ENCODE assay signal across 9 cellular contexts in the genomic region with DNA sequence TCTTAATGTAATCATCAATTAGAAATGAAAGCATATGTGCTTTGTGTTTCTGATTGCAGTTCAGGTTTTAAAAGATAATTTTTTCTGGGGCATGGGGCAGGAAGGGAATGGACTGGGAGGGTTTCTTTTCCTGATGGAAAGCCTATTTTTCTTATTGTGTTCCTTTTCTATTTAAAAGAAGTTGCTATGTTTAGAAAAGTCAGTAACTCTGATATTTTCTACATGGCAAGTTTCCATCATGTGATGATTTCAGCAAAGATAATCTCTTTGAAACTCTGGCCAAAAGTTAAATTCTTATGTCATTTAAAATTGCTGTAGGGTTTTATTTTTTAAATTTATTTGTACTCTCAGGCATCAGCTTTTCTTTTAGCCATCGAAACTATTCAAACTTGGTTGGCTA.
A peak's percentile ranks its signal among the peaks of the same experiment; 100 is the strongest.
DNase-seq lines count a peak whose midpoint lies in the region; ATAC-seq, FAIRE-seq and TF ChIP-seq lines count a peak whose summit lies in the region.
"Had no signal": no experiment of that assay in that cellular context is flagged by ENCODE, and none has a peak within 500 bp of the region (broad histone marks: within the 10 kb centered on the region; RNA-seq: fewer than 3 reads in every experiment).

No MANE protein-coding gene starts in this region.

- TF ChIP-seq EP300 in HepG2 (IDR thresholded peaks at IDR 0.05; ENCODE audit: low read depth in 2 of 2, low read length in 2 of 2) (no peak), HepG2 (CRISPR knock-in tag; IDR thresholded peaks at IDR 0.05; ENCODE audit: borderline replicate concordance) (no peak)

- H3K9ac ChIP-seq in liver (ENCODE audit: low read depth in 1 of 2, low read length in 2 of 2) (no peak overlapping the region), HepG2 (ENCODE audit: insufficient read depth, low read depth, low read length) (no peak overlapping the region), mucosa of stomach (ENCODE audit: low read length) (peak overlapping the region; percentile 47)

- POLR2A ChIA-PET in HepG2 (lab: Yijun Ruan, JAX) = no interaction called here

- peaks cover 0 to 34% (median 26%) of the 10 kb centered on the region in 4 donors for H3K36me3 ChIP-seq in liver (ENCODE audit: control insufficient read depth in 4 of 4, insufficient read depth in 3 of 4, low read depth in 1 of 4, low read length in 3 of 4)
- H3K36me3 ChIP-seq in HepG2 (replicated peaks in 1 of 2; ENCODE audit: control insufficient read depth in 1 of 2, insufficient read depth in 2 of 2, low read length in 2 of 2) = peaks cover 30 to 50% of the 10 kb centered on the region in 2 experiments
- H3K36me3 ChIP-seq in mucosa of stomach (ENCODE audit: control insufficient read depth, insufficient read depth, low read length) = no peaks in the 10 kb centered on the region
- H3K36me3 ChIP-seq in uterus = no peaks in the 10 kb centered on the region

- no TSS peak for BruUV-seq in HepG2 (replicated peaks; lab: Mats Ljungman, UMichigan)

- no peaks in the 10 kb centered on the region for H3K79me2 ChIP-seq in HepG2 (ENCODE audit: insufficient read depth, low read length)

- WGBS in liver = 87% methylated on average over 1 of the region's 1 CpG
- WGBS in HepG2 (ENCODE audit: low lambda C conversion rate) = 98% methylated on average over 1 of the region's 1 CpG

- peaks cover 38% of the 10 kb centered on the region for H3K4me1 Mint-ChIP-seq in activated CD8-positive, alpha-beta memory T cell treated with anti-CD3 and anti-CD28 coated beads, Interleukin-2, amount 10 ng/mL, durations not matched to agents 7 days and 5 days

- no peaks in the 10 kb centered on the region for H3K9me3 ChIP-seq in liver (ENCODE audit: control insufficient read depth in 4 of 4, low read length in 3 of 4)
- H3K9me3 ChIP-seq in HepG2 (ENCODE audit: low read length) = no peaks in the 10 kb centered on the region
- H3K9me3 ChIP-seq in mucosa of stomach (ENCODE audit: control insufficient read depth, low read length) = no peaks in the 10 kb centered on the region
- H3K9me3 ChIP-seq in uterus = no peaks in the 10 kb centered on the region

- FAIRE-seq in HepG2 (lab: Jason Lieb, UNC) (no peak), D721Med (lab: Jason Lieb, UNC) (no peak)

- no peak overlapping the region for H3K27ac Mint-ChIP-seq in activated CD8-positive, alpha-beta memory T cell treated with anti-CD3 and anti-CD28 coated beads, Interleukin-2, amount 10 ng/mL, durations not matched to agents 7 days and 5 days

- DNase-seq in HepG2 (ENCODE audit: low spot score) (no peak), choroid plexus epithelial cell (ENCODE audit: low read depth) (peak; percentile 73), uterus (no peak), D721Med (ENCODE audit: insufficient read length, low spot score) (no peak)
- DNase-seq in activated CD8-positive, alpha-beta memory T cell treated with anti-CD3 and anti-CD28 coated beads, Interleukin-2, amount 10 ng/mL, durations not matched to agents 7 days and 5 days = no peak
- DNase-seq: stimulated activated naive CD4-positive, alpha-beta T cell treated with Interleukin-2 at 50 U/mL for 16 hours had no signal

- TF ChIP-seq RAD21 in liver (IDR thresholded peaks at IDR 0.05) (no peak), HepG2 (CRISPR knock-in tag; IDR thresholded peaks at IDR 0.05) (no peak)

- H2AFZ ChIP-seq in HepG2 (ENCODE audit: low read length) = no peak overlapping the region

- no peak for TF ChIP-seq CTCF in liver (IDR thresholded peaks at IDR 0.05; ENCODE audit: low read depth, low read length, missing input control)
- TF ChIP-seq CTCF in HepG2 (CRISPR knock-in tag; IDR thresholded peaks at IDR 0.05) = no peak
- no peak for TF ChIP-seq CTCF in choroid plexus epithelial cell (conservative IDR thresholded peaks at IDR 0.05; ENCODE audit: low read depth, low read length)
- no peak for TF ChIP-seq CTCF in uterus (IDR thresholded peaks at IDR 0.05)
- TF ChIP-seq CTCF in D721Med (IDR thresholded peaks at IDR 0.05; ENCODE audit: insufficient read depth, missing control alignments) = no peak

- no peaks in the 10 kb centered on the region for H4K20me1 ChIP-seq in HepG2 (ENCODE audit: insufficient read depth, low read length)

- no peak overlapping the region for H3K4me3 Mint-ChIP-seq in activated CD8-positive, alpha-beta memory T cell treated with anti-CD3 and anti-CD28 coated beads, Interleukin-2, amount 10 ng/mL, durations not matched to agents 7 days and 5 days

- H3K27me3 ChIP-seq in liver (ENCODE audit: control insufficient read depth in 4 of 4, insufficient read depth in 4 of 4, low read length in 3 of 4) = no peaks in the 10 kb centered on the region
- H3K27me3 ChIP-seq in HepG2 (ENCODE audit: control insufficient read depth in 1 of 2, insufficient read depth in 2 of 2, low read length in 2 of 2) = no peaks in the 10 kb centered on the region
- H3K27me3 ChIP-seq in mucosa of stomach (ENCODE audit: control insufficient read depth, insufficient read depth, low read length) = no peaks in the 10 kb centered on the region
- H3K27me3 ChIP-seq in uterus = no peaks in the 10 kb centered on the region

- H3K36me3 Mint-ChIP-seq in activated CD8-positive, alpha-beta memory T cell treated with anti-CD3 and anti-CD28 coated beads, Interleukin-2, amount 10 ng/mL, durations not matched to agents 7 days and 5 days = peaks cover 56% of the 10 kb centered on the region

- TF ChIP-seq POLR2A in HepG2 (IDR thresholded peaks at IDR 0.05; ENCODE audit: insufficient read depth in 1 of 2, low read depth in 2 of 2, low read length in 2 of 2) (no peak), uterus (IDR thresholded peaks at IDR 0.05) (no peak)

- in situ Hi-C loops in HepG2 (cut with HindIII; ENCODE audit: extremely low pct_ligation_motif_present, low pct_unique_long_range_greater_than_20kb) = no loop called here

- ATAC-seq in HepG2 = no peak
- ATAC-seq in GM18520 (IDR thresholded peaks at IDR 0.05; ENCODE audit: unreplicated experiment) = no peak
- no peak for ATAC-seq in activated CD8-positive, alpha-beta memory T cell treated with anti-CD3 and anti-CD28 coated beads, Interleukin-2, amount 10 ng/mL, durations not matched to agents 7 days and 5 days

- H3K4me2 ChIP-seq in HepG2 (ENCODE audit: low read depth, low read length) = no peak overlapping the region

- H3K4me3 ChIP-seq in liver (ENCODE audit: low read depth in 1 of 3, low read length in 3 of 3) (no peak overlapping the region), HepG2 (replicated peaks in 1 of 3; ENCODE audit: insufficient read depth in 1 of 3, low read depth in 2 of 3, low read length in 3 of 3) (no peak overlapping the region), choroid plexus epithelial cell (ENCODE audit: low read depth, low read length) (no peak overlapping the region), mucosa of stomach (ENCODE audit: low read length) (no peak overlapping the region), uterus (no peak overlapping the region)

- intact Hi-C loops in HepG2 (cut with micrococcal nuclease; ENCODE audit: unreplicated experiment) (no loop called here), uterus (cut with DNase I; ENCODE audit: low total_unique reads) (no loop called here)

- peak overlapping the region; percentile 19 to 37 for H3K27ac ChIP-seq in liver (ENCODE audit: low read depth in 1 of 2, low read length in 2 of 2)
- no peak overlapping the region for H3K27ac ChIP-seq in HepG2 (ENCODE audit: extremely low read length, insufficient read depth, low read length)
- peak overlapping the region; percentile 85 to 99 for H3K27ac ChIP-seq in uterus

- H3K9me3 Mint-ChIP-seq in activated CD8-positive, alpha-beta memory T cell treated with anti-CD3 and anti-CD28 coated beads, Interleukin-2, amount 10 ng/mL, durations not matched to agents 7 days and 5 days (ENCODE audit: low read depth) = no peaks in the 10 kb centered on the region

- CTCF ChIA-PET in HepG2 (lab: Yijun Ruan, JAX; ENCODE audit: low intra/inter-chr PET ratio, low total read pairs) = no interaction called here
- CTCF ChIA-PET in activated CD8-positive, alpha-beta memory T cell treated with anti-CD3 and anti-CD28 coated beads, Interleukin-2, amount 10 ng/mL, durations not matched to agents 7 days and 5 days (lab: Charles Lee) = no interaction called here

- no peaks in the 10 kb centered on the region for H3K27me3 Mint-ChIP-seq in activated CD8-positive, alpha-beta memory T cell treated with anti-CD3 and anti-CD28 coated beads, Interleukin-2, amount 10 ng/mL, durations not matched to agents 7 days and 5 days

- no peaks in the 10 kb centered on the region for H3K4me1 ChIP-seq in liver (ENCODE audit: control insufficient read depth in 4 of 4, insufficient read depth in 4 of 4, low read length in 3 of 4)
- H3K4me1 ChIP-seq in HepG2 (ENCODE audit: insufficient read depth, low read length) = peaks cover 11% of the 10 kb centered on the region; the same call in 1 of the 2 replicates
- H3K4me1 ChIP-seq in mucosa of stomach (ENCODE audit: control insufficient read depth, insufficient read depth, low read length) = peaks cover 45% of the 10 kb centered on the region
- H3K4me1 ChIP-seq in uterus = peaks cover 5 to 6% of the 10 kb centered on the region in 2 donors

TF ChIP-seq in liver, 16 proteins besides CTCF, POLR2A, EP300 and RAD21 (continues in another document):
- TF ChIP-seq, protein P1, sequence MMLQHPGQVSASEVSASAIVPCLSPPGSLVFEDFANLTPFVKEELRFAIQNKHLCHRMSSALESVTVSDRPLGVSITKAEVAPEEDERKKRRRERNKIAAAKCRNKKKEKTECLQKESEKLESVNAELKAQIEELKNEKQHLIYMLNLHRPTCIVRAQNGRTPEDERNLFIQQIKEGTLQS (IDR thresholded peaks at IDR 0.05) = no peak

TF ChIP-seq in HepG2, 621 proteins besides CTCF, POLR2A, EP300 and RAD21 (continues in another document):
- TF ChIP-seq, protein P2, sequence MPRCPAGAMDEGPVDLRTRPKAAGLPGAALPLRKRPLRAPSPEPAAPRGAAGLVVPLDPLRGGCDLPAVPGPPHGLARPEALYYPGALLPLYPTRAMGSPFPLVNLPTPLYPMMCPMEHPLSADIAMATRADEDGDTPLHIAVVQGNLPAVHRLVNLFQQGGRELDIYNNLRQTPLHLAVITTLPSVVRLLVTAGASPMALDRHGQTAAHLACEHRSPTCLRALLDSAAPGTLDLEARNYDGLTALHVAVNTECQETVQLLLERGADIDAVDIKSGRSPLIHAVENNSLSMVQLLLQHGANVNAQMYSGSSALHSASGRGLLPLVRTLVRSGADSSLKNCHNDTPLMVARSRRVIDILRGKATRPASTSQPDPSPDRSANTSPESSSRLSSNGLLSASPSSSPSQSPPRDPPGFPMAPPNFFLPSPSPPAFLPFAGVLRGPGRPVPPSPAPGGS (CRISPR knock-in tag; IDR thresholded peaks at IDR 0.05) = no peak
- TF ChIP-seq, protein P3, sequence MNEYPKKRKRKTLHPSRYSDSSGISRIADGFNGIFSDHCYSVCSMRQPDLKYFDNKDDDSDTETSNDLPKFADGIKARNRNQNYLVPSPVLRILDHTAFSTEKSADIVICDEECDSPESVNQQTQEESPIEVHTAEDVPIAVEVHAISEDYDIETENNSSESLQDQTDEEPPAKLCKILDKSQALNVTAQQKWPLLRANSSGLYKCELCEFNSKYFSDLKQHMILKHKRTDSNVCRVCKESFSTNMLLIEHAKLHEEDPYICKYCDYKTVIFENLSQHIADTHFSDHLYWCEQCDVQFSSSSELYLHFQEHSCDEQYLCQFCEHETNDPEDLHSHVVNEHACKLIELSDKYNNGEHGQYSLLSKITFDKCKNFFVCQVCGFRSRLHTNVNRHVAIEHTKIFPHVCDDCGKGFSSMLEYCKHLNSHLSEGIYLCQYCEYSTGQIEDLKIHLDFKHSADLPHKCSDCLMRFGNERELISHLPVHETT (CRISPR knock-in tag; conservative IDR thresholded peaks at IDR 0.05) = no peak
